In genomic region chr11:71096751-71097388, GRCh38 we compare ENCODE assay signal across 12 cellular contexts.
DNase-seq lines count a peak whose midpoint lies in the region; FAIRE-seq and TF ChIP-seq lines count a peak whose summit lies in the region.
"Had no signal": no experiment of that assay in that cellular context is flagged by ENCODE, and none has a peak within 500 bp of the region (broad histone marks: within the 10 kb centered on the region; RNA-seq: fewer than 3 reads in every experiment).

No MANE protein-coding gene starts in this region.

- FAIRE-seq in kidney (lab: Jason Lieb, UNC) (no peak), urothelium cell line (lab: Jason Lieb, UNC) (no peak)

- H3K27ac ChIP-seq in RWPE1 (no peak overlapping the region), kidney (ENCODE audit: low read depth in 2 of 2, low read length in 2 of 2) (no peak overlapping the region)
- H3K27ac ChIP-seq: BLaER1 treated with 17β-estradiol and CSF1 and Interleukin-3, amounts not matched to agents 10 nM and 100 nM had no signal

- intact Hi-C loops in kidney (cut with DNase I), result no loop called here

- no peak overlapping the region for H3K4me3 ChIP-seq in kidney (ENCODE audit: low read length in 2 of 2)
- H3K4me3 ChIP-seq: BLaER1 treated with 17β-estradiol and CSF1 and Interleukin-3, amounts not matched to agents 10 nM and 100 nM had no signal

- peak; percentile 13 for DNase-seq in HT1080 (ENCODE audit: low read depth)
- DNase-seq in RWPE1 (ENCODE audit: low spot score), result peak; percentile 11
- DNase-seq in kidney, result peak; percentile 36
- DNase-seq in urothelium cell line (ENCODE audit: low spot score), result peak; percentile 44
- DNase-seq in AG08395 (ENCODE audit: low spot score), result no peak
- no peak for DNase-seq in T-helper 1 cell
- DNase-seq in activated CD8-positive, alpha-beta memory T cell treated with anti-CD3 and anti-CD28 coated beads for 24 hours, result no peak
- DNase-seq: EL, H7, NCI-H345, SHP77 treated with DMSO at 0.1 percent for 48 hours had no signal

- no peaks in the 10 kb centered on the region for H3K9me3 ChIP-seq in kidney (ENCODE audit: control insufficient read depth in 1 of 2, low read length in 2 of 2)
- H3K9me3 ChIP-seq: BLaER1 treated with 17β-estradiol and CSF1 and Interleukin-3, amounts not matched to agents 10 nM and 100 nM had no signal

- H3K36me3 ChIP-seq in kidney (ENCODE audit: control insufficient read depth in 1 of 2, insufficient read depth in 2 of 2, low read length in 2 of 2), result peaks cover 13 to 28% of the 10 kb centered on the region in 2 donors
- H3K36me3 ChIP-seq: BLaER1 treated with 17β-estradiol and CSF1 and Interleukin-3, amounts not matched to agents 10 nM and 100 nM had no signal

- no peak overlapping the region for H3K9ac ChIP-seq in kidney (ENCODE audit: low read length in 2 of 2)
- H3K9ac ChIP-seq: BLaER1 treated with 17β-estradiol and CSF1 and Interleukin-3, amounts not matched to agents 10 nM and 100 nM had no signal

- TF ChIP-seq CTCF in RWPE1 (conservative IDR thresholded peaks at IDR 0.05; ENCODE audit: low read depth), result no peak
- TF ChIP-seq CTCF in kidney (IDR thresholded peaks at IDR 0.05; ENCODE audit: borderline replicate concordance, extremely low read depth, insufficient read depth), result no peak

- CTCF ChIA-PET in RWPE1 (lab: Yijun Ruan, JAX), result no interaction called here

- H3K4me1 ChIP-seq in kidney (ENCODE audit: control insufficient read depth in 1 of 2, insufficient read depth in 1 of 2, low read depth in 1 of 2, low read length in 2 of 2), result no peaks in the 10 kb centered on the region

- POLR2A ChIA-PET in RWPE1 (lab: Yijun Ruan, JAX; ENCODE audit: low non-redundant PET), result no interaction called here

Comparison
In these comparisons a context has a peak if more than half of its experiments do, and no peak if none do; other contexts are left out.
1. DNase-seq: peak in HT1080 (single experiment), RWPE1 (single experiment), kidney (single experiment) and urothelium cell line (single experiment); none in AG08395 (single experiment), T-helper 1 cell (0 of 5) and activated CD8-positive, alpha-beta memory T cell treated with anti-CD3 and anti-CD28 coated beads for 24 hours (single experiment).